Comparison of ENCODE assay signal across 6 cellular contexts in the genomic region with DNA sequence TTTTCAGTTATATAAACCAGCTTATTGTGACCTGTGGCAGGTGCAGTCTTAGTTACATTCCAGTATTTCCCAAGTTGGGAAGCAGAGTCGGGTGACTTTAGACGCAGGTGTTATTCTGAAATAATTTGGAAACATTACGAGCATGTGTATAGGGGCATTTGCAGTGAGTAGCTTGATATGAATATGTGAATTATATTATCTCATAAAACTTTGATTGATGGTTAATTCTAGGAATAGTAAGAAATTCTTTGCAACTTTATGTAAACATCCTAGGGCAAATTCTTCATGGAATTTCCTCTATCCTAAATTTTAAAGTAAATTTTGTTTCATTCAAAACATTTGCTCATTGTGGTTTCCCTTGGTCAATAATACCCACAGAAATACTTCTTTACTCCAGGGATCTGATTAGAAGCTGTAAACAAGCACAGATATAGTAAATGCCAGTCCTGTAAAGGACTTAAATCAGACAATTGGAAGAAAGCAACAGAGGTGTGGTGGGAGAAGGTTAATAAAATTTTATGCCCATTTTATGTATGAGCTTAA.
"Had no signal": no experiment of that assay in that cellular context is flagged by ENCODE, and none has a peak within 500 bp of the region (broad histone marks: within the 10 kb centered on the region; RNA-seq: fewer than 3 reads in every experiment).

No MANE protein-coding gene starts in this region.

- ATAC-seq: GM23338, HepG2 had no signal

- DNase-seq: H9, HCEC 1CT, KBM-7 had no signal

- H2AFZ ChIP-seq: GM23338 had no signal

- H3K27ac ChIP-seq: HL-60 had no signal

- H3K4me2 ChIP-seq: GM23338 had no signal

- H3K4me3 ChIP-seq: GM23338 had no signal
